ENCODE assay signal across 15 cellular contexts in genomic region chr5:15183520-15183919, GRCh38.
DNase-seq lines count a peak whose midpoint lies in the region; ATAC-seq, FAIRE-seq and TF ChIP-seq lines count a peak whose summit lies in the region.
"Had no signal": no experiment of that assay in that cellular context is flagged by ENCODE, and none has a peak within 500 bp of the region (broad histone marks: within the 10 kb centered on the region; RNA-seq: fewer than 3 reads in every experiment).

No MANE protein-coding gene starts in this region.

- no peak overlapping the region for H2AFZ ChIP-seq in DND-41 (ENCODE audit: low read depth, low read length)

- POLR2A ChIA-PET in A549 (lab: Yijun Ruan, JAX), result no interaction called here

- ATAC-seq in A549, result no peak
- ATAC-seq in DND-41 (ENCODE audit: insufficient read depth, low read depth), result no peak
- ATAC-seq: stimulated activated effector memory CD8-positive, alpha-beta T cell treated with anti-CD3 and anti-CD28 coated beads, Interleukin-12 subunit alpha, Interleukin-12 subunit beta, amount 100 ng/mL, for 72 hours had no signal

- intact Hi-C loops in thyroid gland (cut with DNase I), result no loop called here

- TF ChIP-seq RAD21 in A549 (conservative IDR thresholded peaks at IDR 0.05 in 1 of 2, IDR thresholded peaks at IDR 0.05 in 1 of 2), result peak in 1 of 2 experiments; percentile 41; a peak in 1 of 5 replicates

- H3K4me2 ChIP-seq in A549 (no peak overlapping the region), DND-41 (ENCODE audit: insufficient read depth, low read length) (no peak overlapping the region)

- CTCF ChIA-PET in A549 (lab: Yijun Ruan, JAX), result no interaction called here

- DNase-seq in A549 (ENCODE audit: low read depth in 1 of 2, low spot score in 1 of 2) (peak in 1 of 2 experiments; percentile 4), DND-41 (no peak), WERI-Rb-1 (peak; percentile 50), foreskin fibroblast (peak in 1 of 2 donors; percentile 11), suprapubic skin (ENCODE audit: low spot score in 2 of 2) (no peak), thyroid gland (no peak), glomerular visceral epithelial cell (ENCODE audit: extremely low spot score) (no peak), GOT3 (lab: John Stamatoyannopoulos, UW) (no peak)
- DNase-seq: CD4-positive, alpha-beta memory T cell; effector CD8-positive, alpha-beta T cell; NCI-H1694; stimulated activated CD4-positive, alpha-beta T cell treated with anti-CD3 and anti-CD28 coated beads, Interleukin-1b, Interleukin-23, amount 100 ng/mL, for 48 hours had no signal

- no peaks in the 10 kb centered on the region for H3K4me1 ChIP-seq in A549
- H3K4me1 ChIP-seq in DND-41 (ENCODE audit: insufficient read depth, low read length), result no peaks in the 10 kb centered on the region
- no peaks in the 10 kb centered on the region for H3K4me1 ChIP-seq in suprapubic skin
- H3K4me1 ChIP-seq in thyroid gland, result no peaks in the 10 kb centered on the region
- H3K4me1 ChIP-seq: ascending aorta had no signal

- H3K27me3 ChIP-seq in DND-41 (ENCODE audit: insufficient read depth, low read length, poor library complexity), result no peaks in the 10 kb centered on the region
- H3K27me3 ChIP-seq in WERI-Rb-1 (ENCODE audit: insufficient read depth, low read depth, severe bottlenecking), result no peaks in the 10 kb centered on the region
- H3K27me3 ChIP-seq in suprapubic skin, result no peaks in the 10 kb centered on the region
- H3K27me3 ChIP-seq in thyroid gland, result no peaks in the 10 kb centered on the region
- H3K27me3 ChIP-seq: ascending aorta had no signal

- no peaks in the 10 kb centered on the region for H3K79me2 ChIP-seq in DND-41 (ENCODE audit: insufficient read depth, low read length)

- TF ChIP-seq POLR2A in A549 (IDR thresholded peaks at IDR 0.05; ENCODE audit: low read length) (no peak), suprapubic skin (IDR thresholded peaks at IDR 0.05) (no peak), thyroid gland (IDR thresholded peaks at IDR 0.05) (no peak)

- H4K20me1 ChIP-seq in DND-41 (ENCODE audit: insufficient read depth, low read length), result no peaks in the 10 kb centered on the region

- H3K9ac ChIP-seq in DND-41 (ENCODE audit: low read depth, low read length), result no peak overlapping the region

- TF ChIP-seq CTCF in A549 (IDR thresholded peaks at IDR 0.05), result 0 out of 3 replicates have a peak, but pooled peaks have one; percentile 10
- TF ChIP-seq CTCF in DND-41 (IDR thresholded peaks at IDR 0.05; ENCODE audit: borderline replicate concordance, extremely low read depth, low read length, poor library complexity, severe bottlenecking), result peak; percentile 22
- TF ChIP-seq CTCF in WERI-Rb-1 (IDR thresholded peaks at IDR 0.05; ENCODE audit: low read depth, low read length), result peak; percentile 66
- TF ChIP-seq CTCF in foreskin fibroblast (IDR thresholded peaks at IDR 0.05; ENCODE audit: low read depth, low read length), result peak; percentile 57
- TF ChIP-seq CTCF in suprapubic skin (IDR thresholded peaks at IDR 0.05), result no peak
- TF ChIP-seq CTCF in thyroid gland (IDR thresholded peaks at IDR 0.05), result no peak

- H3K27ac ChIP-seq in A549 (no peak overlapping the region), DND-41 (ENCODE audit: low read length) (no peak overlapping the region), WERI-Rb-1 (no peak overlapping the region), suprapubic skin (no peak overlapping the region), thyroid gland (no peak overlapping the region)
- H3K27ac ChIP-seq: ascending aorta, SK-N-MC had no signal

- 10% methylated on average over 1 of the region's 1 CpG for WGBS in A549 (ENCODE audit: missing lambda C conversion rate)
- 84% methylated on average over 1 of the region's 1 CpG for WGBS in suprapubic skin
- 90 to 96% methylated on average over 1 of the region's 1 CpG for WGBS in thyroid gland, 2 donors

- H3K4me3 ChIP-seq in A549, result no peak overlapping the region
- H3K4me3 ChIP-seq in DND-41 (ENCODE audit: low read depth in 1 of 2, low read length in 2 of 2), result no peak overlapping the region
- H3K4me3 ChIP-seq in WERI-Rb-1 (ENCODE audit: low read depth, low read length), result no peak overlapping the region
- H3K4me3 ChIP-seq in foreskin fibroblast (ENCODE audit: low read depth in 1 of 2, low read length in 2 of 2), result no peak overlapping the region
- H3K4me3 ChIP-seq in suprapubic skin, result no peak overlapping the region
- H3K4me3 ChIP-seq in thyroid gland (replicated peaks in 1 of 3), result no peak overlapping the region
- H3K4me3 ChIP-seq: ascending aorta, SK-N-MC had no signal

- H3K9me3 ChIP-seq in A549, result no peaks in the 10 kb centered on the region
- no peaks in the 10 kb centered on the region for H3K9me3 ChIP-seq in DND-41 (ENCODE audit: insufficient read depth, low read length, severe bottlenecking)
- no peaks in the 10 kb centered on the region for H3K9me3 ChIP-seq in WERI-Rb-1 (ENCODE audit: severe bottlenecking)
- H3K9me3 ChIP-seq in suprapubic skin, result no peaks in the 10 kb centered on the region
- H3K9me3 ChIP-seq in thyroid gland, result no peaks in the 10 kb centered on the region

- FAIRE-seq in A549 (lab: Jason Lieb, UNC), result no peak

- no peak for TF ChIP-seq EP300 in A549 (IDR thresholded peaks at IDR 0.05)
- no peak for TF ChIP-seq EP300 in suprapubic skin (IDR thresholded peaks at IDR 0.05)

- H3K36me3 ChIP-seq in DND-41 (ENCODE audit: insufficient read depth, low read length), result no peaks in the 10 kb centered on the region
- no peaks in the 10 kb centered on the region for H3K36me3 ChIP-seq in WERI-Rb-1
- no peaks in the 10 kb centered on the region for H3K36me3 ChIP-seq in suprapubic skin
- no peaks in the 10 kb centered on the region for H3K36me3 ChIP-seq in thyroid gland
- H3K36me3 ChIP-seq: ascending aorta had no signal

TF ChIP-seq in A549, 52 proteins besides CTCF, POLR2A, EP300 and RAD21:
- TF ChIP-seq MAX (IDR thresholded peaks at IDR 0.05) (no peak), HOXB13 (CRISPR knock-in tag; IDR thresholded peaks at IDR 0.05; ENCODE audit: low read depth) (no peak), PHF8 (IDR thresholded peaks at IDR 0.05; ENCODE audit: borderline replicate concordance, low read depth) (no peak), EHF (CRISPR knock-in tag; IDR thresholded peaks at IDR 0.05) (no peak), ZFP36 (IDR thresholded peaks at IDR 0.05; ENCODE audit: borderline replicate concordance, partially characterized antibody) (no peak), HOXB5 (CRISPR knock-in tag; IDR thresholded peaks at IDR 0.05) (no peak), EHMT2 (IDR thresholded peaks at IDR 0.05; ENCODE audit: low read depth) (no peak), GATA3 (IDR thresholded peaks at IDR 0.05; ENCODE audit: borderline replicate concordance) (no peak), FOXS1 (CRISPR knock-in tag; IDR thresholded peaks at IDR 0.05) (no peak), HES2 (IDR thresholded peaks at IDR 0.05) (no peak)

Comparison
In these comparisons a context has a peak if more than half of its experiments do, and no peak if none do; other contexts are left out.
1. CTCF ChIP-seq: peak in A549 (single experiment), DND-41 (single experiment), WERI-Rb-1 (single experiment) and foreskin fibroblast (single experiment); none in suprapubic skin (0 of 2) and thyroid gland (0 of 6).